ENCODE assay signal across 16 cellular contexts in genomic region chr18:1270081-1270480, GRCh38.
DNase-seq lines count a peak whose midpoint lies in the region; ATAC-seq, FAIRE-seq and TF ChIP-seq lines count a peak whose summit lies in the region.
"Had no signal": no experiment of that assay in that cellular context is flagged by ENCODE, and none has a peak within 500 bp of the region (broad histone marks: within the 10 kb centered on the region; RNA-seq: fewer than 3 reads in every experiment).

No MANE protein-coding gene starts in this region.

- 0 out of 3 replicates have a peak, but pooled peaks cover 3% of the 10 kb centered on the region for H3K4me1 ChIP-seq in A549
- peaks cover 22% of the 10 kb centered on the region for H3K4me1 ChIP-seq in PC-3 (ENCODE audit: insufficient read depth, low read length)
- no peaks in the 10 kb centered on the region for H3K4me1 ChIP-seq in left lung
- H3K4me1 ChIP-seq: BE2C had no signal

- intact Hi-C loops in PC-3 (cut with micrococcal nuclease) (loop anchor here (1.0 kb wide), 1 partner anchor 124 kb away; no protein-coding TSS in a partner anchor), left lung (cut with DNase I) (no loop called here)

- no peaks in the 10 kb centered on the region for H3K79me2 ChIP-seq in PC-3 (ENCODE audit: low read length)

- TF ChIP-seq EP300 in A549 (IDR thresholded peaks at IDR 0.05) = no peak

- TF ChIP-seq POLR2A in A549 (IDR thresholded peaks at IDR 0.05; ENCODE audit: low read length) = no peak

- no peak overlapping the region for H2AFZ ChIP-seq in PC-3 (ENCODE audit: low read length)

- no peak for FAIRE-seq in A549 (lab: Jason Lieb, UNC)
- FAIRE-seq in RCC 7860 (lab: Jason Lieb, UNC) = no peak

- DNase-seq in A549 (ENCODE audit: low read depth in 1 of 2, low spot score in 1 of 2) (peak in 1 of 2 experiments; percentile 61), HT-29 (ENCODE audit: low spot score) (peak; percentile 57), PC-3 (peak; percentile 96), left lung (no peak), RCC 7860 (ENCODE audit: low spot score) (no peak), omental fat pad (ENCODE audit: low spot score) (no peak)
- DNase-seq: BE2C; CD4-positive, alpha-beta memory T cell; EL; H9; IMR-90; NCI-H2081 treated with DMSO at 0.1 percent for 48 hours; NCI-H226; NCI-H82; T-cell had no signal

- POLR2A ChIA-PET in A549 (lab: Yijun Ruan, JAX) (no interaction called here), PC-3 (lab: Charles Lee; ENCODE audit: unreplicated experiment) (no interaction called here)

- ATAC-seq in A549 (no peak), PC-3 (peak; percentile 99), left lung (peak; percentile 62), omental fat pad (ENCODE audit: low FRiP score) (no peak), GM21737 (IDR thresholded peaks at IDR 0.05; ENCODE audit: unreplicated experiment) (no peak)
- ATAC-seq: T-cell had no signal

- H3K27me3 ChIP-seq in PC-3 (ENCODE audit: low read length) = no peaks in the 10 kb centered on the region
- no peaks in the 10 kb centered on the region for H3K27me3 ChIP-seq in left lung
- H3K27me3 ChIP-seq: BE2C had no signal

- TF ChIP-seq CTCF in A549 (IDR thresholded peaks at IDR 0.05) (no peak), PC-3 (conservative IDR thresholded peaks at IDR 0.05; ENCODE audit: low read depth, low read length) (no peak), left lung (IDR thresholded peaks at IDR 0.05) (no peak), omental fat pad (IDR thresholded peaks at IDR 0.05) (no peak)

- H3K4me2 ChIP-seq in A549 (peak overlapping the region; percentile 32; the same call in 1 of the 3 replicates), PC-3 (ENCODE audit: low read length) (peak overlapping the region; percentile 48)

- H3K9ac ChIP-seq in PC-3 (ENCODE audit: low read length) = peak overlapping the region; percentile 75

- no peaks in the 10 kb centered on the region for H3K9me3 ChIP-seq in A549
- no peaks in the 10 kb centered on the region for H3K9me3 ChIP-seq in PC-3 (ENCODE audit: low read length)
- H3K9me3 ChIP-seq in left lung = no peaks in the 10 kb centered on the region
- H3K9me3 ChIP-seq: BE2C had no signal

- WGBS in A549 (ENCODE audit: missing lambda C conversion rate) = 2% methylated on average over 2 of the region's 2 CpGs

- no TSS peak for BruUV-seq in PC-3 (replicated peaks; lab: Mats Ljungman, UMichigan)

- H3K27ac ChIP-seq in A549 (no peak overlapping the region), PC-3 (ENCODE audit: low read length) (peak overlapping the region; percentile 90), left lung (no peak overlapping the region)

- H3K4me3 ChIP-seq in A549 (no peak overlapping the region), PC-3 (ENCODE audit: low read length) (no peak overlapping the region), left lung (no peak overlapping the region)

- no peak for TF ChIP-seq RAD21 in A549 (conservative IDR thresholded peaks at IDR 0.05 in 1 of 2, IDR thresholded peaks at IDR 0.05 in 1 of 2)

- H3K36me3 ChIP-seq in PC-3 (ENCODE audit: low read depth, low read length) (no peaks in the 10 kb centered on the region), left lung (no peaks in the 10 kb centered on the region)
- H3K36me3 ChIP-seq: BE2C had no signal

- CTCF ChIA-PET in A549 (lab: Yijun Ruan, JAX) (no interaction called here), PC-3 (lab: Charles Lee) (interaction anchor here (0.6 kb wide), 1 partner anchor 24 kb away, joined by 3 read pairs; no protein-coding TSS in a partner anchor)

- no peaks in the 10 kb centered on the region for H4K20me1 ChIP-seq in PC-3 (ENCODE audit: low read length)

- H3K9me2 ChIP-seq in PC-3 (replicated peaks; ENCODE audit: low read length) = no peaks in the 10 kb centered on the region

- H3F3A ChIP-seq in PC-3 (ENCODE audit: low read length, unreplicated experiment) = no peaks in the 10 kb centered on the region

TF ChIP-seq in A549, 52 proteins besides CTCF, POLR2A, EP300 and RAD21:
- no peak for TF ChIP-seq NFE2L2 (conservative IDR thresholded peaks at IDR 0.05; ENCODE audit: low read length)
- no peak for TF ChIP-seq CHD2 (IDR thresholded peaks at IDR 0.05; ENCODE audit: low read length, partially characterized antibody)
- no peak for TF ChIP-seq EHF (CRISPR knock-in tag; IDR thresholded peaks at IDR 0.05)
- TF ChIP-seq FOSL2 (IDR thresholded peaks at IDR 0.05) = no peak
- peak; percentile 62 for TF ChIP-seq FOSL2 (CRISPR knock-in tag; IDR thresholded peaks at IDR 0.05)

Comparison
In these comparisons a context has a peak if more than half of its experiments do, and no peak if none do; other contexts are left out.
1. ATAC-seq: peak in PC-3 (single experiment) and left lung (single experiment); none in A549 (0 of 2), omental fat pad (single experiment) and GM21737 (single experiment).
2. DNase-seq: peak in HT-29 (single experiment) and PC-3 (single experiment); none in left lung (0 of 2), RCC 7860 (single experiment) and omental fat pad (single experiment).